In the genomic region with DNA sequence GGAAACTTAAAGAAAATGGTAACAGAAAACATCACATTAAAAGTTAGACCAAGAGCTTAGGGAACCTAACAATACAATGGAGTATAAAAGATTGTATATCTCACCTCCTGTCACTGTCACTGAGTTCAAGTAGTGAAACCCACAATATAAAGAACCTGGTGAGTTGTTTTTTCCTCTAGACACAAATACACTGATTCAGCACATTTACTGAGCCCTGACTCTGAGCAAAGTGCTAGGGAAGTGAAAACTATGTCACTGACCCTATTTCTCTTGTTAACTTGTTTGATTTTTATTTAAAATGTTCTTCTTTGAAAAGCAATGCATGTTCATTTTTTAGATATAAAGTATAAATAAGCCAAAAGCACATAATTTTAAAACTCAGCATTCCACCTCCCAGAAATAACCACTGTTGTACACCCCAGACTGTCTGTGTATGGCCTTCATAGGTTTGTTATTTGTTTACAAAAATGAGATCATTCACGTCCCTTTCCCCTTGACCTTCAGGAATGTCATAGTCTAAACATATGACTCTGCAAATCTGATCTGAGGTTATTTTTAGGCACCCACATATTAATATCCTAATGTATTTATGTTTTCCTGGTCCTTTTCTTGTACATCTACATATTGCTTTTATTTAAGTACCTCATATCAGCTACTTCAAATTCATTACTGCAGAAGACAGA, we compare ENCODE assay signal across 9 cellular contexts.
DNase-seq lines count a peak whose midpoint lies in the region; ATAC-seq and TF ChIP-seq lines count a peak whose summit lies in the region.
"Had no signal": no experiment of that assay in that cellular context is flagged by ENCODE, and none has a peak within 500 bp of the region (broad histone marks: within the 10 kb centered on the region; RNA-seq: fewer than 3 reads in every experiment).

No MANE protein-coding gene starts in this region.

- no peaks in the 10 kb centered on the region for H3K27me3 Mint-ChIP-seq in activated CD4-positive, alpha-beta memory T cell treated with anti-CD3 and anti-CD28 coated beads, Interleukin-2, amount 10 ng/mL, durations not matched to agents 7 days and 5 days
- H3K27me3 Mint-ChIP-seq in activated CD4-positive, alpha-beta memory T cell treated with anti-CD3 and anti-CD28 coated beads for 36 hours = peaks cover 2% of the 10 kb centered on the region

- no peak overlapping the region for H3K56ac ChIP-seq in IMR-90 (ENCODE audit: extremely low read depth, insufficient read depth, low read length)

- in situ Hi-C loops in IMR-90 (cut with MboI; ENCODE audit: low sequenced_read_pairs) = no loop called here
- in situ Hi-C loops in brain microvascular endothelial cell (cut with HindIII; ENCODE audit: low pct_ligation_motif_present, low sequenced_read_pairs) = no loop called here

- peaks cover 23% of the 10 kb centered on the region for H3K4me1 Mint-ChIP-seq in activated CD4-positive, alpha-beta memory T cell treated with anti-CD3 and anti-CD28 coated beads, Interleukin-2, amount 10 ng/mL, durations not matched to agents 7 days and 5 days
- H3K4me1 Mint-ChIP-seq in activated CD4-positive, alpha-beta memory T cell treated with anti-CD3 and anti-CD28 coated beads for 36 hours (ENCODE audit: low read depth) = peaks cover 19% of the 10 kb centered on the region

- H3K4me1 ChIP-seq in IMR-90 (ENCODE audit: control insufficient read depth, insufficient read depth, low read length) = no peaks in the 10 kb centered on the region; the same call in 1 of the 2 replicates

- H2AK5ac ChIP-seq in IMR-90 (ENCODE audit: low read depth, low read length) = no peak overlapping the region

- TF ChIP-seq CTCF in IMR-90 (conservative IDR thresholded peaks at IDR 0.05; ENCODE audit: low read depth, low read length) (no peak), brain microvascular endothelial cell (IDR thresholded peaks at IDR 0.05; ENCODE audit: low read depth, low read length, missing control alignments) (no peak)

- H3K9me3 ChIP-seq in IMR-90 (ENCODE audit: control insufficient read depth, insufficient read depth, low read length) = no peaks in the 10 kb centered on the region
- H3K9me3 ChIP-seq: Peyer's patch had no signal

- H3K9me1 ChIP-seq in IMR-90 (ENCODE audit: insufficient read depth, low read length) = no peaks in the 10 kb centered on the region

- no peak for TF ChIP-seq POLR2A in IMR-90 (IDR thresholded peaks at IDR 0.05; ENCODE audit: low read depth, low read length)

- H3K23ac ChIP-seq in IMR-90 (ENCODE audit: low read depth, low read length) = 0 out of 2 replicates have a peak overlapping the region, but pooled peaks have one; percentile 42

- H3K27ac Mint-ChIP-seq in activated CD4-positive, alpha-beta memory T cell treated with anti-CD3 and anti-CD28 coated beads, Interleukin-2, amount 10 ng/mL, durations not matched to agents 7 days and 5 days = peak overlapping the region; percentile 4
- H3K27ac Mint-ChIP-seq in activated CD4-positive, alpha-beta memory T cell treated with anti-CD3 and anti-CD28 coated beads for 36 hours = no peak overlapping the region

- H3K9me3 Mint-ChIP-seq in activated CD4-positive, alpha-beta memory T cell treated with anti-CD3 and anti-CD28 coated beads, Interleukin-2, amount 10 ng/mL, durations not matched to agents 7 days and 5 days = no peaks in the 10 kb centered on the region
- no peaks in the 10 kb centered on the region for H3K9me3 Mint-ChIP-seq in activated CD4-positive, alpha-beta memory T cell treated with anti-CD3 and anti-CD28 coated beads for 36 hours

- H2BK120ac ChIP-seq in IMR-90 (ENCODE audit: low read depth, low read length) = no peak overlapping the region; the same call in 1 of the 2 replicates

- H3K14ac ChIP-seq in IMR-90 (replicated peaks; ENCODE audit: low read depth, low read length) = no peak overlapping the region

- CTCF ChIA-PET in activated CD4-positive, alpha-beta memory T cell treated with anti-CD3 and anti-CD28 coated beads, Interleukin-2, amount 10 ng/mL, durations not matched to agents 7 days and 5 days (lab: Charles Lee) = interaction anchor here (0.7 to 9.4 kb wide), 8 partner anchors 10 to 709 kb away, joined by 3 to 132 read pairs (median 4); a partner anchor contains a TSS
- CTCF ChIA-PET in activated CD4-positive, alpha-beta memory T cell treated with anti-CD3 and anti-CD28 coated beads for 36 hours (lab: Charles Lee) = interaction anchor here (0.7 to 6.1 kb wide), 6 partner anchors 10 to 155 kb away, joined by 3 to 85 read pairs (median 6); no protein-coding TSS in a partner anchor
- CTCF ChIA-PET in IMR-90 (lab: Yijun Ruan, JAX) = no interaction called here

- H2BK5ac ChIP-seq in IMR-90 (ENCODE audit: low read depth, low read length, poor library complexity, severe bottlenecking) = no peak overlapping the region

- no peak overlapping the region for H3K9ac ChIP-seq in IMR-90 (ENCODE audit: low read depth, low read length)

- POLR2A ChIA-PET in activated CD4-positive, alpha-beta memory T cell treated with anti-CD3 and anti-CD28 coated beads, Interleukin-2, amount 10 ng/mL, durations not matched to agents 7 days and 5 days (lab: Charles Lee) = interaction anchor here (1.0 to 1.3 kb wide), 4 partner anchors 10 to 180 kb away, joined by 3 to 7 read pairs (median 5); no protein-coding TSS in a partner anchor
- POLR2A ChIA-PET in activated CD4-positive, alpha-beta memory T cell treated with anti-CD3 and anti-CD28 coated beads for 36 hours (lab: Charles Lee) = interaction anchor here (0.9 to 1.0 kb wide), 2 partner anchors 10 to 155 kb away, joined by 3 to 4 read pairs; no protein-coding TSS in a partner anchor
- POLR2A ChIA-PET in IMR-90 (lab: Charles Lee; ENCODE audit: unreplicated experiment) = no interaction called here

- intact Hi-C loops in activated CD4-positive, alpha-beta memory T cell treated with anti-CD3 and anti-CD28 coated beads for 36 hours (cut with micrococcal nuclease) = loop anchor here (1.0 to 5.0 kb wide), 6 partner anchors 10 to 594 kb away; a partner anchor contains a TSS
- intact Hi-C loops in IMR-90 (cut with micrococcal nuclease) (loop anchor here (2.0 to 10.0 kb wide), 3 partner anchors 95 to 509 kb away; a partner anchor contains a TSS), sciatic nerve (cut with DNase I) (no loop called here)

- H3K4me3 ChIP-seq in IMR-90 (ENCODE audit: insufficient read depth, low read depth, low read length) (no peak overlapping the region), brain microvascular endothelial cell (ENCODE audit: low read depth, low read length) (no peak overlapping the region)
- H3K4me3 ChIP-seq: Peyer's patch had no signal

- no peak overlapping the region for H2AK9ac ChIP-seq in IMR-90 (replicated peaks; ENCODE audit: low read depth, low read length, poor library complexity)

- H4K91ac ChIP-seq in IMR-90 (ENCODE audit: insufficient read depth, low read depth, low read length) = no peak overlapping the region

- no peaks in the 10 kb centered on the region for H4K20me1 ChIP-seq in IMR-90 (ENCODE audit: insufficient read depth, low read length)

- no peak overlapping the region for H3K4ac ChIP-seq in IMR-90 (ENCODE audit: low read depth, low read length)

- dilution Hi-C loops in IMR-90 (cut with HindIII; ENCODE audit: low sequenced_read_pairs, unreplicated experiment) = no loop called here

- H3K18ac ChIP-seq in IMR-90 (ENCODE audit: low read depth, low read length) = no peak overlapping the region

- no peak for DNase-seq in activated CD4-positive, alpha-beta memory T cell treated with anti-CD3 and anti-CD28 coated beads, Interleukin-2, amount 10 ng/mL, durations not matched to agents 7 days and 5 days
- no peak for DNase-seq in activated CD4-positive, alpha-beta memory T cell treated with anti-CD3 and anti-CD28 coated beads for 36 hours
- peak; percentile 30 for DNase-seq in IMR-90
- DNase-seq in sciatic nerve (ENCODE audit: low spot score) = no peak
- DNase-seq in brain microvascular endothelial cell = no peak
- no peak for DNase-seq in A172 (ENCODE audit: low spot score)
- DNase-seq in activated CD4-positive, alpha-beta T cell treated with anti-CD3 and anti-CD28 coated beads for 4 hours = no peak
- DNase-seq: Peyer's patch had no signal

- no peak overlapping the region for H4K8ac ChIP-seq in IMR-90 (ENCODE audit: low read depth in 2 of 2, low read length in 2 of 2)

- no peak overlapping the region for H3K4me2 ChIP-seq in IMR-90 (ENCODE audit: low read depth, low read length)

- H3K27me3 ChIP-seq in IMR-90 (ENCODE audit: control insufficient read depth, insufficient read depth, low read length) = peaks cover 5% of the 10 kb centered on the region
- no peaks in the 10 kb centered on the region for H3K27me3 ChIP-seq in brain microvascular endothelial cell (replicated peaks)
- H3K27me3 ChIP-seq: Peyer's patch had no signal

- 0 out of 2 replicates have a peak overlapping the region, but pooled peaks have one; percentile 25 for H2BK20ac ChIP-seq in IMR-90 (ENCODE audit: low read depth, low read length)

- peak; percentile 76 for ATAC-seq in GM21786 (IDR thresholded peaks at IDR 0.05; ENCODE audit: unreplicated experiment)
- peak; percentile 69 for ATAC-seq in IMR-90 (ENCODE audit: low read depth)
- peak; percentile 35 for ATAC-seq in sciatic nerve

- no peak overlapping the region for H2BK15ac ChIP-seq in IMR-90 (ENCODE audit: low read depth, low read length)

- no peaks in the 10 kb centered on the region for H3K36me3 Mint-ChIP-seq in activated CD4-positive, alpha-beta memory T cell treated with anti-CD3 and anti-CD28 coated beads, Interleukin-2, amount 10 ng/mL, durations not matched to agents 7 days and 5 days (ENCODE audit: low read depth)
- H3K36me3 Mint-ChIP-seq in activated CD4-positive, alpha-beta memory T cell treated with anti-CD3 and anti-CD28 coated beads for 36 hours = no peaks in the 10 kb centered on the region

- H3K36me3 ChIP-seq in IMR-90 (ENCODE audit: control insufficient read depth, insufficient read depth, low read length) = no peaks in the 10 kb centered on the region
- no peaks in the 10 kb centered on the region for H3K36me3 ChIP-seq in brain microvascular endothelial cell (replicated peaks)
- H3K36me3 ChIP-seq: Peyer's patch had no signal

- no peak overlapping the region for H3K4me3 Mint-ChIP-seq in activated CD4-positive, alpha-beta memory T cell treated with anti-CD3 and anti-CD28 coated beads, Interleukin-2, amount 10 ng/mL, durations not matched to agents 7 days and 5 days
- H3K4me3 Mint-ChIP-seq in activated CD4-positive, alpha-beta memory T cell treated with anti-CD3 and anti-CD28 coated beads for 36 hours = no peak overlapping the region

- no peak overlapping the region for H4K5ac ChIP-seq in IMR-90 (ENCODE audit: low read depth, low read length)

- no CpG with 5 or more reads among the region's 1 CpG for WGBS in IMR-90 (ENCODE audit: extremely low coverage in 2 of 2, insufficient read length in 1 of 2), 2 experiments

- H3K79me1 ChIP-seq in IMR-90 (ENCODE audit: low read depth in 1 of 2, low read length in 2 of 2) = no peaks in the 10 kb centered on the region

- no peak for TF ChIP-seq RAD21 in IMR-90 (IDR thresholded peaks at IDR 0.05; ENCODE audit: low read length)

- BruUV-seq in IMR-90 (replicated peaks; lab: Mats Ljungman, UMichigan) = no TSS peak

- no peak overlapping the region for H3K27ac ChIP-seq in IMR-90 (ENCODE audit: insufficient read depth, low read length)
- no peak overlapping the region for H3K27ac ChIP-seq in brain microvascular endothelial cell
- H3K27ac ChIP-seq: Peyer's patch had no signal

- no peak overlapping the region for H2AFZ ChIP-seq in IMR-90 (replicated peaks; ENCODE audit: low read length, poor library complexity)
